In the genomic region with DNA sequence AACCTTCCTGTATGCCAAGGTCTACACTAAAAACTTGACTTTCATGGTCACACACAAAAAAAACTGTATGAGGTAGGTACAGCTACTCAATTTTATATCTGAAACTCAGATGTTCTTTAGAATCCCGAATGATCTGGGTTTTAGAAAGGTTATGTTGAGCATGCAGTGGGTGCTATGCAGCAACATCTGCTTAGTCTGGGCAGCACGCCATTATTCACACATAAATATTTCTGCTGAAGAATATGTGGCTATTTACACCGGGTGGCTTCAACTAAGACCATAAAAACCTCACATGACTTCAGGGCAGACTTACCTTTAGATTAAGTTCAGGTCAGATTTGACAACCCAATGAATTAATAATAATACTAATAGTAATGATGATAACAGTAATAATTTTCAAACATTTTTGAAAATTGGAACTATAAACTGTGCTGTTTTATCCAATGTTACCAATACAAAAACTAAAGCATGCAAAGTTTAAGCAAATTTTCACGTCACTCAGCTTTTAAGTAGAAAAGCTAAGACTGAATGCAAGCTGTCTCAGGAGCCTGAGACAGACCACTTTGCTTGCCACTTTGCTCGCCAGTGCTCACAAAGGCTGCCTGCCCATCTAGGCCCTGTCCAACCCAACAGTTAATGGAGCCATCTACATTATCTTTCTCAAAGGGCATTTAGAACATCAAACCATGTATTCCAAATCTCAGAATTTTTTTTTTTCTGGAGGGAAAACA, we compare ENCODE assay signal across 14 cellular contexts.
"Had no signal": no experiment of that assay in that cellular context is flagged by ENCODE, and none has a peak within 500 bp of the region (broad histone marks: within the 10 kb centered on the region; RNA-seq: fewer than 3 reads in every experiment).

No MANE protein-coding gene starts in this region.

- DNase-seq: activated CD4-positive, alpha-beta T cell treated with anti-CD3 and anti-CD28 coated beads, Interleukin-2, amount 50 U/mL, for 4 hours; activated effector memory CD4-positive, alpha-beta T cell treated with Interleukin-2 at 50 U/mL for 16 hours; activated T-cell treated with anti-CD3 and anti-CD28 coated beads, Interleukin-2, amount 50 U/mL, for 1 hour; dorsolateral prefrontal cortex; gastrocnemius medialis; heart right ventricle; islet precursor cell; left lung; occipital lobe; psoas muscle; spleen; stimulated activated CD4-positive, alpha-beta T cell treated with anti-CD3 and anti-CD28 coated beads, Interleukin-2, amount 100 ng/mL, for 24 hours; stimulated activated naive B cell treated with anti-CD40 and anti-IgM and Interleukin-4, amounts not matched to agents 10 μg/mL and 1 μg/mL and 100 μg/mL, for 72 hours had no signal

- H3K4me1 ChIP-seq: gastrocnemius medialis, heart right ventricle, left lung, psoas muscle, spleen, tibial nerve had no signal

- H3K27me3 ChIP-seq: dorsolateral prefrontal cortex, gastrocnemius medialis, heart right ventricle, left lung, spleen, tibial nerve had no signal

- H3K9me3 ChIP-seq: gastrocnemius medialis, heart right ventricle, psoas muscle, tibial nerve had no signal

- H3K27ac ChIP-seq: dorsolateral prefrontal cortex, gastrocnemius medialis, heart right ventricle, left lung, psoas muscle, spleen, tibial nerve had no signal

- H3K36me3 ChIP-seq: gastrocnemius medialis, heart right ventricle, left lung, spleen, tibial nerve had no signal

- H3K4me3 ChIP-seq: dorsolateral prefrontal cortex, gastrocnemius medialis, heart right ventricle, left lung, psoas muscle, spleen, tibial nerve had no signal
